11 cellular contexts compared by ENCODE assay signal in the genomic region with DNA sequence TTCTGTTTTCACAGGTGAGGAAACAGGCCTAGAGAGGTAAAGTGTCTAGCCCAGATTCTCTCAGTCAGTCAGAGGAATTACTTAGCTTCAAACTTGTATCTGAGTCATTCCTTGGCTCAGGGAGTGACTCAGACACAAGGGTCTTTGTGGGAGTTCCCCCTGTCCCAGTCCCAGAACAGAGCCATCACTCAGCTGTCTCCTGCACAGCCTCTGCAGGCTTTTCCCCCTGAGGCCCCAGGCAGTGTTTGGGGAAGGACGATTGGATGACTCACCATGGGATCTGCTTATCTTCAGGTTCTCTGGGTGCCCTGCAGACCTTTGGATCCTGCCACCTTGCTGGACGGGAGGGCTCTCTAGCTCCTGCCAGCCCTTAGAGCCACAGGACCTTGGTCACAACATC. TPM values are rescaled to one million over a fixed set of nuclear protein-coding genes. Genes with fewer than 3 reads are reported as not detected.
DNase-seq lines count a peak whose midpoint lies in the region; ATAC-seq and TF ChIP-seq lines count a peak whose summit lies in the region.
"Had no signal": no experiment of that assay in that cellular context is flagged by ENCODE, and none has a peak within 500 bp of the region (broad histone marks: within the 10 kb centered on the region; RNA-seq: fewer than 3 reads in every experiment).

No MANE protein-coding gene starts in this region.

- intact Hi-C loops in lower lobe of right lung (cut with DNase I): no loop called here

- H3K27ac ChIP-seq in lower lobe of right lung: no peak overlapping the region

- DNase-seq in stimulated activated CD4-positive, alpha-beta T cell treated with anti-CD3 and anti-CD28 coated beads, Interleukin-1b, Interleukin-23, amount 100 ng/mL, for 48 hours: peak; percentile 1
- DNase-seq in stimulated activated CD4-positive, alpha-beta T cell treated with anti-CD3 and anti-CD28 coated beads, Interleukin-2, amount 100 ng/mL, for 48 hours: no peak
- DNase-seq in RPMI7951 (ENCODE audit: low read depth) (peak; percentile 78), hepatic stellate cell (ENCODE audit: low spot score) (peak; percentile 13), NCI-H2171 (lab: John Stamatoyannopoulos, UW) (no peak), lower lobe of right lung (no peak)
- DNase-seq in effector CD4-positive, alpha-beta T cell: no peak
- DNase-seq: activated CD4-positive, CD25-positive, alpha-beta regulatory T cell; activated T-cell treated with anti-CD3 and anti-CD28 coated beads, Interleukin-2, amount 50 U/mL, for 24 hours; NCI-H1048 had no signal

- ATAC-seq in GM21367 (IDR thresholded peaks at IDR 0.05; ENCODE audit: unreplicated experiment) (no peak), lower lobe of right lung (no peak)

- H3K27me3 ChIP-seq in lower lobe of right lung (ENCODE audit: low read depth): no peaks in the 10 kb centered on the region

- no peaks in the 10 kb centered on the region for H3K4me1 ChIP-seq in lower lobe of right lung

- no peak for TF ChIP-seq CTCF in lower lobe of right lung (IDR thresholded peaks at IDR 0.05)

- H3K9me3 ChIP-seq in lower lobe of right lung: peaks cover 52% of the 10 kb centered on the region

- H3K4me3 ChIP-seq in lower lobe of right lung: no peak overlapping the region

- H3K36me3 ChIP-seq in lower lobe of right lung: peaks cover 6% of the 10 kb centered on the region

RNA-seq across cellular contexts. Expression of gene ZNF793, which starts 13.2 kb away (rescaled TPM):
- 0.24 and 0.49 TPM in 2 replicates for total RNA-seq in RPMI7951 (2014; rRNA removed; shearing (Covaris generic))
- 2.0 TPM for total RNA-seq in lower lobe of right lung

RNA-seq across cellular contexts. Expression of gene ZNF570, which starts 50.7 kb away (rescaled TPM):
- total RNA-seq in RPMI7951 (2014; rRNA removed; shearing (Covaris generic)): 5.7 and 8.1 TPM in 2 replicates
- total RNA-seq in lower lobe of right lung: 5.8 TPM

RNA-seq across cellular contexts. Expression of gene ZNF569, which starts 52.6 kb away (rescaled TPM):
- 12.5 and 17.9 TPM in 2 replicates for total RNA-seq in RPMI7951 (2014; rRNA removed; shearing (Covaris generic))
- total RNA-seq in lower lobe of right lung: 5.5 TPM

Comparison
In these comparisons a context has a peak if more than half of its experiments do, and no peak if none do; other contexts are left out.
1. DNase-seq: peak in stimulated activated CD4-positive, alpha-beta T cell treated with anti-CD3 and anti-CD28 coated beads, Interleukin-1b, Interleukin-23, amount 100 ng/mL, for 48 hours (single experiment), RPMI7951 (single experiment) and hepatic stellate cell (single experiment); none in stimulated activated CD4-positive, alpha-beta T cell treated with anti-CD3 and anti-CD28 coated beads, Interleukin-2, amount 100 ng/mL, for 48 hours (0 of 2), NCI-H2171 (single experiment), effector CD4-positive, alpha-beta T cell (single experiment) and lower lobe of right lung (single experiment).